ENCODE assay signal across 10 cellular contexts in the genomic region with DNA sequence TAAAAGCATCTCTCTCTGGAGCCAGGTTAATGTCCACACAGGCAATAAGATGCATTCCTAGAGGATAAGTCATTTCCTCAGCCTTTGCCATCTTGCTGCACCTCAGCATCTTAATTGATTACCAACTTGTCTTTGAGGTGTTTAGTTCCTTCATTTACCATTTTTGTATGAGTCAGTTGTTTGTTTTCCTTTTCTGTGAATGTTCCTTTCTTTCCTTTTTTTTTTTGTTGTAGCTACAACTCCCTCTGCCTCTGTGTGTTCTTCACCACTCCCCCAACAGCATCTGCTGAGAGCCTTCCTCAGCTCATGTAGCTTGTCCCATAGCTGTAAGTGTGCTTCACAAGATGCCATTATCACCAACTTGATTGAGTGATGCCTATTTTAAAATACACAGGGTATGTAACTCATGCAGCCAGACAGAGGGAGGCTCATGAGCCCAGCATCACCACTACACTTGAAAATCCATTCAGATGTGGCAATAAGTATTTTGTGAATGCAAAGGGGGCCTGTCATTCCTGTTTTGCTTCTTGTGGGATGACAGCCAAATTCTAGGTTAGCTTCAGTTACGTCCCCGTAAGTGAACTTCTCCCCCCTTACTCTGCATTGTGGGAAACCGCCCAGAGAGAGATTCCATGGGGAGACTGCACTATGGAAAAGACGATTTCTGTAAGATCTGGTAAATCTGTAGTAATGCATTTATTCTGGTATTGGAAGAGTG.
DNase-seq lines count a peak whose midpoint lies in the region; TF ChIP-seq lines count a peak whose summit lies in the region.
"Had no signal": no experiment of that assay in that cellular context is flagged by ENCODE, and none has a peak within 500 bp of the region (broad histone marks: within the 10 kb centered on the region; RNA-seq: fewer than 3 reads in every experiment).

No MANE protein-coding gene starts in this region.

- TF ChIP-seq CTCF in epithelial cell of esophagus (IDR thresholded peaks at IDR 0.05; ENCODE audit: insufficient read depth, low read depth, low read length, missing control alignments), result no peak

- DNase-seq in GM23248 (peak; percentile 24), NCI-H345 treated with DMSO at 0.1 percent for 48 hours (lab: John Stamatoyannopoulos, UW; ENCODE audit: unreplicated experiment) (peak; percentile 17), epithelial cell of esophagus (ENCODE audit: low read depth) (peak; percentile 54), renal cortical epithelial cell (ENCODE audit: low read depth) (peak; percentile 96), NCI-H146 (lab: John Stamatoyannopoulos, UW) (no peak), KBM-7 (no peak)
- no peak for DNase-seq in effector memory CD4-positive, alpha-beta T cell
- DNase-seq: activated CD4-positive, alpha-beta T cell treated with anti-CD3 and anti-CD28 coated beads, Interleukin-2, amount 10 ng/mL, durations not matched to agents 7 days and 5 days; NCI-H1436 treated with DMSO at 0.1 percent for 48 hours had no signal

- no peak overlapping the region; the same call in 1 of the 2 replicates for H2AFZ ChIP-seq in GM23248

- H3K27me3 ChIP-seq in GM23248 (replicated peaks; ENCODE audit: insufficient read depth), result no peaks in the 10 kb centered on the region
- H3K27me3 ChIP-seq in effector memory CD4-positive, alpha-beta T cell (replicated peaks; ENCODE audit: control insufficient read depth, insufficient read depth, low read length, poor library complexity, severe bottlenecking), result no peaks in the 10 kb centered on the region
- H3K27me3 ChIP-seq: testis had no signal

- peak overlapping the region; percentile 74 for H3K27ac ChIP-seq in GM23248
- H3K27ac ChIP-seq in effector memory CD4-positive, alpha-beta T cell (ENCODE audit: insufficient read depth, low read length, poor library complexity, severe bottlenecking), result no peak overlapping the region
- H3K27ac ChIP-seq: testis had no signal

- H3K79me2 ChIP-seq in GM23248 (ENCODE audit: insufficient read depth), result no peaks in the 10 kb centered on the region

- peaks cover 34% of the 10 kb centered on the region for H3F3A ChIP-seq in GM23248 (ENCODE audit: insufficient read depth)

- H3K4me2 ChIP-seq in GM23248 (ENCODE audit: unreplicated experiment), result peak overlapping the region; percentile 30

- in situ Hi-C loops in GM23248 (cut with MboI) (no loop called here), KBM-7 (cut with MboI; ENCODE audit: low pct_unique_long_range_greater_than_20kb, low sequenced_read_pairs) (no loop called here)

- no peaks in the 10 kb centered on the region for H3K9me3 ChIP-seq in GM23248 (ENCODE audit: low read depth)
- no peaks in the 10 kb centered on the region for H3K9me3 ChIP-seq in effector memory CD4-positive, alpha-beta T cell (ENCODE audit: control insufficient read depth, low read length)
- H3K9me3 ChIP-seq: testis had no signal

- no peaks in the 10 kb centered on the region for H4K20me1 ChIP-seq in GM23248 (ENCODE audit: insufficient read depth)

- H3K4me3 ChIP-seq in GM23248 (peak overlapping the region; percentile 24; the same call in 1 of the 2 replicates), epithelial cell of esophagus (ENCODE audit: low read length) (no peak overlapping the region)
- no peak overlapping the region for H3K4me3 ChIP-seq in effector memory CD4-positive, alpha-beta T cell (ENCODE audit: insufficient read depth, low read depth, low read length, poor library complexity, severe bottlenecking)
- H3K4me3 ChIP-seq: testis had no signal

- no peaks in the 10 kb centered on the region for H3K36me3 ChIP-seq in GM23248 (ENCODE audit: low read depth)
- H3K36me3 ChIP-seq in effector memory CD4-positive, alpha-beta T cell (ENCODE audit: control insufficient read depth, insufficient read depth, low read length), result no peaks in the 10 kb centered on the region

- peaks cover 38% of the 10 kb centered on the region for H3K4me1 ChIP-seq in GM23248 (ENCODE audit: insufficient read depth)
- no peaks in the 10 kb centered on the region for H3K4me1 ChIP-seq in effector memory CD4-positive, alpha-beta T cell (ENCODE audit: control insufficient read depth, insufficient read depth, low read length, poor library complexity, severe bottlenecking)

- peak overlapping the region; percentile 51; the same call in 1 of the 2 replicates for H3K9ac ChIP-seq in GM23248

- H3K9me2 ChIP-seq in GM23248 (ENCODE audit: insufficient read depth), result no peaks in the 10 kb centered on the region

- WGBS in GM23248 (ENCODE audit: low coverage in 1 of 2, low lambda C conversion rate in 2 of 2, missing lambda C conversion rate in 2 of 2), 2 experiments, result 95 to 96% methylated on average over 4 of the region's 4 CpGs

Comparison
In these comparisons a context has a peak if more than half of its experiments do, and no peak if none do; other contexts are left out.
1. DNase-seq: peak in GM23248 (single experiment), NCI-H345 treated with DMSO at 0.1 percent for 48 hours (single experiment), epithelial cell of esophagus (single experiment) and renal cortical epithelial cell (single experiment); none in NCI-H146 (single experiment), effector memory CD4-positive, alpha-beta T cell (0 of 3) and KBM-7 (single experiment).